1 cellular context compared by ENCODE assay signal in the genomic region with DNA sequence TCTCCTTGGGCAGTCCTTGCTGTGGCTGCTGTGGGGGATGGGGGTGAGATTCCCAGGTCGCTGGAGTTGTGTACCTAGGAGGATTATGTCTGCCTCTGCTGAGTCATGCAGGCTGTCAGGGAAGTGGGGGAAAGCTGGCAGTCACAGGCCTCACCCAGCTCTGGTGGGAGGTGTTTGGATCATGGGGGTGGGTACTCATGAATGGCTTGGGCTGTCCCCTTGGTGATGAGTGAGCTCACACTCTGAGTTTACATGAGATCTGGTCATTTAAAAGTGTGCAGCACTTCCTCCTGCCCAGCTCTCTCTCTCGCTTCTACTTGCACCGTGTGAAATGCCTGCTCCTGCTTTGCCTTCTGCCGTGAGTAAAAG.
TF ChIP-seq lines count a peak whose summit lies in the region.

No MANE protein-coding gene starts in this region.

TF ChIP-seq in HepG2, 621 proteins besides CTCF, POLR2A, EP300 and RAD21 (continued from another document and continues in another):
- 0 out of 2 replicates have a peak, but pooled peaks have one; percentile 39 for TF ChIP-seq ZNF292 (CRISPR knock-in tag; IDR thresholded peaks at IDR 0.05; ENCODE audit: borderline replicate concordance, low read depth)
- TF ChIP-seq JARID2 (CRISPR knock-in tag; IDR thresholded peaks at IDR 0.05; ENCODE audit: insufficient replicate concordance): no peak
- TF ChIP-seq, protein P1, sequence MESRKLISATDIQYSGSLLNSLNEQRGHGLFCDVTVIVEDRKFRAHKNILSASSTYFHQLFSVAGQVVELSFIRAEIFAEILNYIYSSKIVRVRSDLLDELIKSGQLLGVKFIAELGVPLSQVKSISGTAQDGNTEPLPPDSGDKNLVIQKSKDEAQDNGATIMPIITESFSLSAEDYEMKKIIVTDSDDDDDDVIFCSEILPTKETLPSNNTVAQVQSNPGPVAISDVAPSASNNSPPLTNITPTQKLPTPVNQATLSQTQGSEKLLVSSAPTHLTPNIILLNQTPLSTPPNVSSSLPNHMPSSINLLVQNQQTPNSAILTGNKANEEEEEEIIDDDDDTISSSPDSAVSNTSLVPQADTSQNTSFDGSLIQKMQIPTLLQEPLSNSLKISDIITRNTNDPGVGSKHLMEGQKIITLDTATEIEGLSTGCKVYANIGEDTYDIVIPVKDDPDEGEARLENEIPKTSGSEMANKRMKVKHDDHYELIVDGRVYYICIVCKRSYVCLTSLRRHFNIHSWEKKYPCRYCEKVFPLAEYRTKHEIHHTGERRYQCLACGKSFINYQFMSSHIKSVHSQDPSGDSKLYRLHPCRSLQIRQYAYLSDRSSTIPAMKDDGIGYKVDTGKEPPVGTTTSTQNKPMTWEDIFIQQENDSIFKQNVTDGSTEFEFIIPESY (CRISPR knock-in tag; IDR thresholded peaks at IDR 0.05): no peak
- no peak for TF ChIP-seq ZNF333 (CRISPR knock-in tag; IDR thresholded peaks at IDR 0.05; ENCODE audit: borderline replicate concordance)
- TF ChIP-seq MAFG (CRISPR knock-in tag; IDR thresholded peaks at IDR 0.05): peak; percentile 67; the same call in 1 of the 2 replicates
- TF ChIP-seq ZBTB7B (CRISPR knock-in tag; IDR thresholded peaks at IDR 0.05): no peak
- no peak for TF ChIP-seq TCF7L2 (IDR thresholded peaks at IDR 0.05; ENCODE audit: low read depth, low read length)
- no peak for TF ChIP-seq ZSCAN20 (CRISPR knock-in tag; IDR thresholded peaks at IDR 0.05; ENCODE audit: borderline replicate concordance)
- TF ChIP-seq, protein P2, sequence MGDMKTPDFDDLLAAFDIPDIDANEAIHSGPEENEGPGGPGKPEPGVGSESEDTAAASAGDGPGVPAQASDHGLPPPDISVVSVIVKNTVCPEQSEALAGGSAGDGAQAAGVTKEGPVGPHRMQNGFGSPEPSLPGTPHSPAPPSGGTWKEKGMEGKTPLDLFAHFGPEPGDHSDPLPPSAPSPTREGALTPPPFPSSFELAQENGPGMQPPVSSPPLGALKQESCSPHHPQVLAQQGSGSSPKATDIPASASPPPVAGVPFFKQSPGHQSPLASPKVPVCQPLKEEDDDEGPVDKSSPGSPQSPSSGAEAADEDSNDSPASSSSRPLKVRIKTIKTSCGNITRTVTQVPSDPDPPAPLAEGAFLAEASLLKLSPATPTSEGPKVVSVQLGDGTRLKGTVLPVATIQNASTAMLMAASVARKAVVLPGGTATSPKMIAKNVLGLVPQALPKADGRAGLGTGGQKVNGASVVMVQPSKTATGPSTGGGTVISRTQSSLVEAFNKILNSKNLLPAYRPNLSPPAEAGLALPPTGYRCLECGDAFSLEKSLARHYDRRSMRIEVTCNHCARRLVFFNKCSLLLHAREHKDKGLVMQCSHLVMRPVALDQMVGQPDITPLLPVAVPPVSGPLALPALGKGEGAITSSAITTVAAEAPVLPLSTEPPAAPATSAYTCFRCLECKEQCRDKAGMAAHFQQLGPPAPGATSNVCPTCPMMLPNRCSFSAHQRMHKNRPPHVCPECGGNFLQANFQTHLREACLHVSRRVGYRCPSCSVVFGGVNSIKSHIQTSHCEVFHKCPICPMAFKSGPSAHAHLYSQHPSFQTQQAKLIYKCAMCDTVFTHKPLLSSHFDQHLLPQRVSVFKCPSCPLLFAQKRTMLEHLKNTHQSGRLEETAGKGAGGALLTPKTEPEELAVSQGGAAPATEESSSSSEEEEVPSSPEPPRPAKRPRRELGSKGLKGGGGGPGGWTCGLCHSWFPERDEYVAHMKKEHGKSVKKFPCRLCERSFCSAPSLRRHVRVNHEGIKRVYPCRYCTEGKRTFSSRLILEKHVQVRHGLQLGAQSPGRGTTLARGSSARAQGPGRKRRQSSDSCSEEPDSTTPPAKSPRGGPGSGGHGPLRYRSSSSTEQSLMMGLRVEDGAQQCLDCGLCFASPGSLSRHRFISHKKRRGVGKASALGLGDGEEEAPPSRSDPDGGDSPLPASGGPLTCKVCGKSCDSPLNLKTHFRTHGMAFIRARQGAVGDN (CRISPR knock-in tag; IDR thresholded peaks at IDR 0.05): peak; percentile 46
- TF ChIP-seq ZNF749 (CRISPR knock-in tag; IDR thresholded peaks at IDR 0.05; ENCODE audit: borderline replicate concordance): no peak
- TF ChIP-seq HDAC6 (IDR thresholded peaks at IDR 0.05; ENCODE audit: low read depth, low read length): no peak
- no peak for TF ChIP-seq ZNF232 (CRISPR knock-in tag; IDR thresholded peaks at IDR 0.05; ENCODE audit: borderline replicate concordance)
- TF ChIP-seq NCOR1 (IDR thresholded peaks at IDR 0.05; ENCODE audit: borderline replicate concordance, low read length): no peak
- peak; percentile 10; the same call in 1 of the 2 replicates for TF ChIP-seq RARA (CRISPR knock-in tag; IDR thresholded peaks at IDR 0.05)
- no peak for TF ChIP-seq MTF2 (CRISPR knock-in tag; IDR thresholded peaks at IDR 0.05; ENCODE audit: borderline replicate concordance)
- TF ChIP-seq GTF2F1 (IDR thresholded peaks at IDR 0.05; ENCODE audit: low read length): no peak
- TF ChIP-seq TBX3 (IDR thresholded peaks at IDR 0.05; ENCODE audit: borderline replicate concordance): no peak
- TF ChIP-seq NFE2 (CRISPR knock-in tag; IDR thresholded peaks at IDR 0.05): peak; percentile 84
- TF ChIP-seq ZNF207 (IDR thresholded peaks at IDR 0.05; ENCODE audit: borderline replicate concordance): no peak
- TF ChIP-seq, protein P3, sequence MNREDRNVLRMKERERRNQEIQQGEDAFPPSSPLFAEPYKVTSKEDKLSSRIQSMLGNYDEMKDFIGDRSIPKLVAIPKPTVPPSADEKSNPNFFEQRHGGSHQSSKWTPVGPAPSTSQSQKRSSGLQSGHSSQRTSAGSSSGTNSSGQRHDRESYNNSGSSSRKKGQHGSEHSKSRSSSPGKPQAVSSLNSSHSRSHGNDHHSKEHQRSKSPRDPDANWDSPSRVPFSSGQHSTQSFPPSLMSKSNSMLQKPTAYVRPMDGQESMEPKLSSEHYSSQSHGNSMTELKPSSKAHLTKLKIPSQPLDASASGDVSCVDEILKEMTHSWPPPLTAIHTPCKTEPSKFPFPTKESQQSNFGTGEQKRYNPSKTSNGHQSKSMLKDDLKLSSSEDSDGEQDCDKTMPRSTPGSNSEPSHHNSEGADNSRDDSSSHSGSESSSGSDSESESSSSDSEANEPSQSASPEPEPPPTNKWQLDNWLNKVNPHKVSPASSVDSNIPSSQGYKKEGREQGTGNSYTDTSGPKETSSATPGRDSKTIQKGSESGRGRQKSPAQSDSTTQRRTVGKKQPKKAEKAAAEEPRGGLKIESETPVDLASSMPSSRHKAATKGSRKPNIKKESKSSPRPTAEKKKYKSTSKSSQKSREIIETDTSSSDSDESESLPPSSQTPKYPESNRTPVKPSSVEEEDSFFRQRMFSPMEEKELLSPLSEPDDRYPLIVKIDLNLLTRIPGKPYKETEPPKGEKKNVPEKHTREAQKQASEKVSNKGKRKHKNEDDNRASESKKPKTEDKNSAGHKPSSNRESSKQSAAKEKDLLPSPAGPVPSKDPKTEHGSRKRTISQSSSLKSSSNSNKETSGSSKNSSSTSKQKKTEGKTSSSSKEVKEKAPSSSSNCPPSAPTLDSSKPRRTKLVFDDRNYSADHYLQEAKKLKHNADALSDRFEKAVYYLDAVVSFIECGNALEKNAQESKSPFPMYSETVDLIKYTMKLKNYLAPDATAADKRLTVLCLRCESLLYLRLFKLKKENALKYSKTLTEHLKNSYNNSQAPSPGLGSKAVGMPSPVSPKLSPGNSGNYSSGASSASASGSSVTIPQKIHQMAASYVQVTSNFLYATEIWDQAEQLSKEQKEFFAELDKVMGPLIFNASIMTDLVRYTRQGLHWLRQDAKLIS (CRISPR knock-in tag; IDR thresholded peaks at IDR 0.05): no peak
- TF ChIP-seq PAWR (CRISPR knock-in tag; IDR thresholded peaks at IDR 0.05; ENCODE audit: borderline replicate concordance): no peak
- TF ChIP-seq ZNF556 (CRISPR knock-in tag; IDR thresholded peaks at IDR 0.05; ENCODE audit: borderline replicate concordance): no peak
- TF ChIP-seq GATAD2A (CRISPR knock-in tag; IDR thresholded peaks at IDR 0.05): 0 out of 2 replicates have a peak, but pooled peaks have one; percentile 30
- TF ChIP-seq ZNF468 (CRISPR knock-in tag; IDR thresholded peaks at IDR 0.05): no peak
- TF ChIP-seq, protein P4, sequence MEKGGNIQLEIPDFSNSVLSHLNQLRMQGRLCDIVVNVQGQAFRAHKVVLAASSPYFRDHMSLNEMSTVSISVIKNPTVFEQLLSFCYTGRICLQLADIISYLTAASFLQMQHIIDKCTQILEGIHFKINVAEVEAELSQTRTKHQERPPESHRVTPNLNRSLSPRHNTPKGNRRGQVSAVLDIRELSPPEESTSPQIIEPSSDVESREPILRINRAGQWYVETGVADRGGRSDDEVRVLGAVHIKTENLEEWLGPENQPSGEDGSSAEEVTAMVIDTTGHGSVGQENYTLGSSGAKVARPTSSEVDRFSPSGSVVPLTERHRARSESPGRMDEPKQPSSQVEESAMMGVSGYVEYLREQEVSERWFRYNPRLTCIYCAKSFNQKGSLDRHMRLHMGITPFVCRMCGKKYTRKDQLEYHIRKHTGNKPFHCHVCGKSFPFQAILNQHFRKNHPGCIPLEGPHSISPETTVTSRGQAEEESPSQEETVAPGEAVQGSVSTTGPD (CRISPR knock-in tag; IDR thresholded peaks at IDR 0.05): no peak
- TF ChIP-seq, protein P5, sequence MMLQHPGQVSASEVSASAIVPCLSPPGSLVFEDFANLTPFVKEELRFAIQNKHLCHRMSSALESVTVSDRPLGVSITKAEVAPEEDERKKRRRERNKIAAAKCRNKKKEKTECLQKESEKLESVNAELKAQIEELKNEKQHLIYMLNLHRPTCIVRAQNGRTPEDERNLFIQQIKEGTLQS (CRISPR knock-in tag; IDR thresholded peaks at IDR 0.05): 0 out of 2 replicates have a peak, but pooled peaks have one; percentile 52
- no peak for TF ChIP-seq MLLT10 (CRISPR knock-in tag; IDR thresholded peaks at IDR 0.05)
- no peak for TF ChIP-seq POLR2AphosphoS2 (IDR thresholded peaks at IDR 0.05; ENCODE audit: low read depth, low read length)
- no peak for TF ChIP-seq ZNF484 (CRISPR knock-in tag; IDR thresholded peaks at IDR 0.05; ENCODE audit: borderline replicate concordance, low read depth)
- TF ChIP-seq MAF1 (CRISPR knock-in tag; IDR thresholded peaks at IDR 0.05; ENCODE audit: borderline replicate concordance): no peak
- TF ChIP-seq PAX8 (CRISPR knock-in tag; IDR thresholded peaks at IDR 0.05; ENCODE audit: borderline replicate concordance): no peak
- no peak for TF ChIP-seq XBP1 (CRISPR knock-in tag; IDR thresholded peaks at IDR 0.05)
- 0 out of 2 replicates have a peak, but pooled peaks have one; percentile 14 for TF ChIP-seq RXRB (CRISPR knock-in tag; IDR thresholded peaks at IDR 0.05; ENCODE audit: borderline replicate concordance)
- TF ChIP-seq ZNF343 (CRISPR knock-in tag; IDR thresholded peaks at IDR 0.05): no peak
- no peak for TF ChIP-seq MBNL3 (CRISPR knock-in tag; conservative IDR thresholded peaks at IDR 0.05)
- TF ChIP-seq ZNF878 (CRISPR knock-in tag; IDR thresholded peaks at IDR 0.05): no peak
- TF ChIP-seq, protein P6, sequence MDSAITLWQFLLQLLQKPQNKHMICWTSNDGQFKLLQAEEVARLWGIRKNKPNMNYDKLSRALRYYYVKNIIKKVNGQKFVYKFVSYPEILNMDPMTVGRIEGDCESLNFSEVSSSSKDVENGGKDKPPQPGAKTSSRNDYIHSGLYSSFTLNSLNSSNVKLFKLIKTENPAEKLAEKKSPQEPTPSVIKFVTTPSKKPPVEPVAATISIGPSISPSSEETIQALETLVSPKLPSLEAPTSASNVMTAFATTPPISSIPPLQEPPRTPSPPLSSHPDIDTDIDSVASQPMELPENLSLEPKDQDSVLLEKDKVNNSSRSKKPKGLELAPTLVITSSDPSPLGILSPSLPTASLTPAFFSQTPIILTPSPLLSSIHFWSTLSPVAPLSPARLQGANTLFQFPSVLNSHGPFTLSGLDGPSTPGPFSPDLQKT (CRISPR knock-in tag; IDR thresholded peaks at IDR 0.05; ENCODE audit: borderline replicate concordance): no peak
- TF ChIP-seq ZNF850 (CRISPR knock-in tag; conservative IDR thresholded peaks at IDR 0.05): no peak
- no peak for TF ChIP-seq RFX3 (CRISPR knock-in tag; IDR thresholded peaks at IDR 0.05)
- TF ChIP-seq, protein P7, sequence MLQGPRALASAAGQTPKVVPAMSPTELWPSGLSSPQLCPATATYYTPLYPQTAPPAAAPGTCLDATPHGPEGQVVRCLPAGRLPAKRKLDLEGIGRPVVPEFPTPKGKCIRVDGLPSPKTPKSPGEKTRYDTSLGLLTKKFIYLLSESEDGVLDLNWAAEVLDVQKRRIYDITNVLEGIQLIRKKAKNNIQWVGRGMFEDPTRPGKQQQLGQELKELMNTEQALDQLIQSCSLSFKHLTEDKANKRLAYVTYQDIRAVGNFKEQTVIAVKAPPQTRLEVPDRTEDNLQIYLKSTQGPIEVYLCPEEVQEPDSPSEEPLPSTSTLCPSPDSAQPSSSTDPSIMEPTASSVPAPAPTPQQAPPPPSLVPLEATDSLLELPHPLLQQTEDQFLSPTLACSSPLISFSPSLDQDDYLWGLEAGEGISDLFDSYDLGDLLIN (CRISPR knock-in tag; IDR thresholded peaks at IDR 0.05; ENCODE audit: borderline replicate concordance): no peak
- TF ChIP-seq EZH2 (conservative IDR thresholded peaks at IDR 0.05; ENCODE audit: low read depth, low read length): no peak
- TF ChIP-seq CBX2 (IDR thresholded peaks at IDR 0.05; ENCODE audit: low read depth, low read length): no peak
- no peak for TF ChIP-seq CBX2 (CRISPR knock-in tag; IDR thresholded peaks at IDR 0.05; ENCODE audit: low read depth)
- TF ChIP-seq, protein P8, sequence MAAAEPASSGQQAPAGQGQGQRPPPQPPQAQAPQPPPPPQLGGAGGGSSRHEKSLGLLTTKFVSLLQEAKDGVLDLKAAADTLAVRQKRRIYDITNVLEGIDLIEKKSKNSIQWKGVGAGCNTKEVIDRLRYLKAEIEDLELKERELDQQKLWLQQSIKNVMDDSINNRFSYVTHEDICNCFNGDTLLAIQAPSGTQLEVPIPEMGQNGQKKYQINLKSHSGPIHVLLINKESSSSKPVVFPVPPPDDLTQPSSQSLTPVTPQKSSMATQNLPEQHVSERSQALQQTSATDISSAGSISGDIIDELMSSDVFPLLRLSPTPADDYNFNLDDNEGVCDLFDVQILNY (CRISPR knock-in tag; conservative IDR thresholded peaks at IDR 0.05): no peak
- peak; percentile 30 for TF ChIP-seq TEAD3 (CRISPR knock-in tag; optimal IDR thresholded peaks at IDR 0.05; ENCODE audit: borderline replicate concordance)
- TF ChIP-seq NR2F6 (IDR thresholded peaks at IDR 0.05): no peak
- no peak for TF ChIP-seq NR2F6 (CRISPR knock-in tag; IDR thresholded peaks at IDR 0.05)
- no peak for TF ChIP-seq ZNF546 (CRISPR knock-in tag; conservative IDR thresholded peaks at IDR 0.05)
- 0 out of 2 replicates have a peak, but pooled peaks have one; percentile 32 for TF ChIP-seq SAP130 (CRISPR knock-in tag; IDR thresholded peaks at IDR 0.05; ENCODE audit: low read depth)
- TF ChIP-seq, protein P9, sequence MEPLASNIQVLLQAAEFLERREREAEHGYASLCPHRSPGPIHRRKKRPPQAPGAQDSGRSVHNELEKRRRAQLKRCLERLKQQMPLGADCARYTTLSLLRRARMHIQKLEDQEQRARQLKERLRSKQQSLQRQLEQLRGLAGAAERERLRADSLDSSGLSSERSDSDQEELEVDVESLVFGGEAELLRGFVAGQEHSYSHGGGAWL (CRISPR knock-in tag; IDR thresholded peaks at IDR 0.05): no peak
- no peak for TF ChIP-seq ZNF569 (CRISPR knock-in tag; IDR thresholded peaks at IDR 0.05; ENCODE audit: borderline replicate concordance)
- TF ChIP-seq THAP11 (CRISPR knock-in tag; IDR thresholded peaks at IDR 0.05): no peak
- no peak for TF ChIP-seq ZNF30 (CRISPR knock-in tag; IDR thresholded peaks at IDR 0.05)
- TF ChIP-seq NFKB2 (CRISPR knock-in tag; IDR thresholded peaks at IDR 0.05; ENCODE audit: borderline replicate concordance): no peak
